ENCODE assay signal across 17 cellular contexts in genomic region chr9:129071526-129072131, GRCh38. TPM values are rescaled to one million over a fixed set of nuclear protein-coding genes. Genes with fewer than 3 reads are reported as not detected.
DNase-seq lines count a peak whose midpoint lies in the region; ATAC-seq and TF ChIP-seq lines count a peak whose summit lies in the region.
"Had no signal": no experiment of that assay in that cellular context is flagged by ENCODE, and none has a peak within 500 bp of the region (broad histone marks: within the 10 kb centered on the region; RNA-seq: fewer than 3 reads in every experiment).

No MANE protein-coding gene starts in this region.

- no peak overlapping the region for H4K8ac ChIP-seq in IMR-90 (ENCODE audit: low read depth in 2 of 2, low read length in 2 of 2)

- TF ChIP-seq CTCF in IMR-90 (conservative IDR thresholded peaks at IDR 0.05; ENCODE audit: low read depth, low read length) (no peak), mucosa of descending colon (IDR thresholded peaks at IDR 0.05) (no peak)

- H2AK9ac ChIP-seq in IMR-90 (replicated peaks; ENCODE audit: low read depth, low read length, poor library complexity) = peak overlapping the region; percentile 28

- no peaks in the 10 kb centered on the region for H3K9me3 Mint-ChIP-seq in activated CD4-positive, alpha-beta T cell treated with anti-CD3 and anti-CD28 coated beads for 36 hours (ENCODE audit: low read depth)
- H3K9me3 Mint-ChIP-seq in activated T-helper 1 cell treated with anti-CD3 and anti-CD28 coated beads, Interleukin-12 subunit alpha, Interleukin-12 subunit beta, Interleukin-2, Interleukin-4 antibody, amounts not matched to agents 30 ng/mL and 10 ng/mL and 1 ng/mL, durations not matched to agents 14 hours and 24 hours and 36 hours = no peaks in the 10 kb centered on the region
- no peaks in the 10 kb centered on the region for H3K9me3 Mint-ChIP-seq in natural killer cell treated with Interleukin-12 subunit alpha and Interleukin-12 subunit beta and Interleukin-15 and Interleukin-18, amount 100 ng/mL, for 72 hours
- H3K9me3 Mint-ChIP-seq: activated naive CD4-positive, alpha-beta T cell treated with anti-CD3 and anti-CD28 coated beads, Interleukin-2, amount 50 U/mL, for 24 hours had no signal

- no peak overlapping the region for H3K27ac ChIP-seq in IMR-90 (ENCODE audit: insufficient read depth, low read length)
- H3K27ac ChIP-seq: A549, lower lobe of right lung, neutrophil, tibial artery had no signal

- H3K18ac ChIP-seq in IMR-90 (ENCODE audit: low read depth, low read length) = no peak overlapping the region

- H3K9me1 ChIP-seq in IMR-90 (ENCODE audit: insufficient read depth, low read length) = 0 out of 2 replicates have a peak, but pooled peaks cover 6% of the 10 kb centered on the region

- POLR2A ChIA-PET in activated CD4-positive, alpha-beta T cell treated with anti-CD3 and anti-CD28 coated beads for 36 hours (lab: Charles Lee) = interaction anchor here (0.9 kb wide), 1 partner anchor 9 kb away, joined by 3 read pairs; no protein-coding TSS in a partner anchor
- POLR2A ChIA-PET in IMR-90 (lab: Charles Lee; ENCODE audit: unreplicated experiment) = no interaction called here

- H3K4me1 Mint-ChIP-seq in activated CD4-positive, alpha-beta T cell treated with anti-CD3 and anti-CD28 coated beads for 36 hours = peaks cover 41% of the 10 kb centered on the region
- H3K4me1 Mint-ChIP-seq in activated T-helper 1 cell treated with anti-CD3 and anti-CD28 coated beads, Interleukin-12 subunit alpha, Interleukin-12 subunit beta, Interleukin-2, Interleukin-4 antibody, amounts not matched to agents 30 ng/mL and 10 ng/mL and 1 ng/mL, durations not matched to agents 14 hours and 24 hours and 36 hours (ENCODE audit: low read depth) = peaks cover 12% of the 10 kb centered on the region
- H3K4me1 Mint-ChIP-seq in natural killer cell treated with Interleukin-12 subunit alpha and Interleukin-12 subunit beta and Interleukin-15 and Interleukin-18, amount 100 ng/mL, for 72 hours (ENCODE audit: low read depth in 2 of 2) = peaks cover 7 to 14% of the 10 kb centered on the region in 2 donors

- no peaks in the 10 kb centered on the region for H3K4me1 ChIP-seq in IMR-90 (ENCODE audit: control insufficient read depth, insufficient read depth, low read length)
- peaks cover 14% of the 10 kb centered on the region for H3K4me1 ChIP-seq in mucosa of descending colon (ENCODE audit: low read depth)
- H3K4me1 ChIP-seq: A549, lower lobe of right lung, tibial artery had no signal

- no peak overlapping the region for H3K14ac ChIP-seq in IMR-90 (replicated peaks; ENCODE audit: low read depth, low read length)

- H4K20me1 ChIP-seq in IMR-90 (ENCODE audit: insufficient read depth, low read length) = no peaks in the 10 kb centered on the region

- no peaks in the 10 kb centered on the region for H3K27me3 Mint-ChIP-seq in activated CD4-positive, alpha-beta T cell treated with anti-CD3 and anti-CD28 coated beads for 36 hours
- H3K27me3 Mint-ChIP-seq in activated T-helper 1 cell treated with anti-CD3 and anti-CD28 coated beads, Interleukin-12 subunit alpha, Interleukin-12 subunit beta, Interleukin-2, Interleukin-4 antibody, amounts not matched to agents 30 ng/mL and 10 ng/mL and 1 ng/mL, durations not matched to agents 14 hours and 24 hours and 36 hours (ENCODE audit: insufficient read depth) = no peaks in the 10 kb centered on the region
- no peaks in the 10 kb centered on the region for H3K27me3 Mint-ChIP-seq in natural killer cell treated with Interleukin-12 subunit alpha and Interleukin-12 subunit beta and Interleukin-15 and Interleukin-18, amount 100 ng/mL, for 72 hours
- H3K27me3 Mint-ChIP-seq: activated naive CD4-positive, alpha-beta T cell treated with anti-CD3 and anti-CD28 coated beads, Interleukin-2, amount 50 U/mL, for 24 hours had no signal

- no peaks in the 10 kb centered on the region for H3K79me1 ChIP-seq in IMR-90 (ENCODE audit: low read depth in 1 of 2, low read length in 2 of 2)

- no TSS peak for BruUV-seq in IMR-90 (replicated peaks; lab: Mats Ljungman, UMichigan)

- no peak overlapping the region for H3K4me3 Mint-ChIP-seq in activated CD4-positive, alpha-beta T cell treated with anti-CD3 and anti-CD28 coated beads for 36 hours
- H3K4me3 Mint-ChIP-seq in activated T-helper 1 cell treated with anti-CD3 and anti-CD28 coated beads, Interleukin-12 subunit alpha, Interleukin-12 subunit beta, Interleukin-2, Interleukin-4 antibody, amounts not matched to agents 30 ng/mL and 10 ng/mL and 1 ng/mL, durations not matched to agents 14 hours and 24 hours and 36 hours = no peak overlapping the region
- no peak overlapping the region for H3K4me3 Mint-ChIP-seq in natural killer cell treated with Interleukin-12 subunit alpha and Interleukin-12 subunit beta and Interleukin-15 and Interleukin-18, amount 100 ng/mL, for 72 hours
- H3K4me3 Mint-ChIP-seq: activated naive CD4-positive, alpha-beta T cell treated with anti-CD3 and anti-CD28 coated beads, Interleukin-2, amount 50 U/mL, for 24 hours had no signal

- no peak overlapping the region for H4K5ac ChIP-seq in IMR-90 (ENCODE audit: low read depth, low read length)

- no peak overlapping the region for H2BK15ac ChIP-seq in IMR-90 (ENCODE audit: low read depth, low read length)

- no peak overlapping the region for H2AK5ac ChIP-seq in IMR-90 (ENCODE audit: low read depth, low read length)

- H3K56ac ChIP-seq in IMR-90 (ENCODE audit: extremely low read depth, insufficient read depth, low read length) = no peak overlapping the region

- H3K23ac ChIP-seq in IMR-90 (ENCODE audit: low read depth, low read length) = no peak overlapping the region

- TF ChIP-seq RAD21 in IMR-90 (IDR thresholded peaks at IDR 0.05; ENCODE audit: low read length) = no peak

- H2BK120ac ChIP-seq in IMR-90 (ENCODE audit: low read depth, low read length) = no peak overlapping the region

- H3K9me3 ChIP-seq in IMR-90 (ENCODE audit: control insufficient read depth, insufficient read depth, low read length) = no peaks in the 10 kb centered on the region
- no peaks in the 10 kb centered on the region for H3K9me3 ChIP-seq in mucosa of descending colon
- H3K9me3 ChIP-seq: A549, heart right ventricle, lower lobe of right lung, neutrophil, tibial artery had no signal

- H2BK20ac ChIP-seq in IMR-90 (ENCODE audit: low read depth, low read length) = no peak overlapping the region

- H3K27ac Mint-ChIP-seq in activated CD4-positive, alpha-beta T cell treated with anti-CD3 and anti-CD28 coated beads for 36 hours = no peak overlapping the region
- H3K27ac Mint-ChIP-seq in activated T-helper 1 cell treated with anti-CD3 and anti-CD28 coated beads, Interleukin-12 subunit alpha, Interleukin-12 subunit beta, Interleukin-2, Interleukin-4 antibody, amounts not matched to agents 30 ng/mL and 10 ng/mL and 1 ng/mL, durations not matched to agents 14 hours and 24 hours and 36 hours = no peak overlapping the region
- H3K27ac Mint-ChIP-seq in natural killer cell treated with Interleukin-12 subunit alpha and Interleukin-12 subunit beta and Interleukin-15 and Interleukin-18, amount 100 ng/mL, for 72 hours = no peak overlapping the region
- H3K27ac Mint-ChIP-seq: activated naive CD4-positive, alpha-beta T cell treated with anti-CD3 and anti-CD28 coated beads, Interleukin-2, amount 50 U/mL, for 24 hours had no signal

- no peak overlapping the region for H4K91ac ChIP-seq in IMR-90 (ENCODE audit: insufficient read depth, low read depth, low read length)

- no peaks in the 10 kb centered on the region for H3K27me3 ChIP-seq in IMR-90 (ENCODE audit: control insufficient read depth, insufficient read depth, low read length)
- H3K27me3 ChIP-seq: heart right ventricle, neutrophil, tibial artery had no signal

- peak; percentile 40 for DNase-seq in activated CD4-positive, alpha-beta T cell treated with anti-CD3 and anti-CD28 coated beads for 36 hours
- DNase-seq in activated CD4-positive, alpha-beta T cell treated with anti-CD3 and anti-CD28 coated beads, Interleukin-2, amount 50 U/mL, for 4 hours = no peak
- no peak for DNase-seq in IMR-90
- DNase-seq in activated T-helper 1 cell treated with anti-CD3 and anti-CD28 coated beads, Interleukin-12 subunit alpha, Interleukin-12 subunit beta, Interleukin-2, Interleukin-4 antibody, amounts not matched to agents 30 ng/mL and 10 ng/mL and 1 ng/mL, durations not matched to agents 14 hours and 24 hours and 36 hours (ENCODE audit: low spot score) = peak; percentile 14
- peak in 2 of 3 donors; percentile 38 to 39 for DNase-seq in mucosa of descending colon
- DNase-seq in natural killer cell treated with Interleukin-12 subunit alpha and Interleukin-12 subunit beta and Interleukin-15 and Interleukin-18, amount 100 ng/mL, for 72 hours (ENCODE audit: low spot score) = no peak
- no peak for DNase-seq in NCI-H146 (lab: John Stamatoyannopoulos, UW)
- DNase-seq: activated CD4-positive, alpha-beta T cell treated with anti-CD3 and anti-CD28 coated beads, Interleukin-2, amount 50 U/mL, for 1 hour; heart right ventricle; lower lobe of right lung; tibial artery had no signal

- 37% methylated on average over 3 of the region's 10 CpGs; no CpG with 5 or more reads in 1 of the 2 experiments for WGBS in IMR-90 (ENCODE audit: extremely low coverage in 2 of 2, insufficient read length in 1 of 2), 2 experiments

- TF ChIP-seq POLR2A in IMR-90 (IDR thresholded peaks at IDR 0.05; ENCODE audit: low read depth, low read length) = no peak

- peaks cover 14% of the 10 kb centered on the region; the same call in 1 of the 2 replicates for H3K36me3 ChIP-seq in IMR-90 (ENCODE audit: control insufficient read depth, insufficient read depth, low read length)
- H3K36me3 ChIP-seq in mucosa of descending colon (ENCODE audit: low read depth) = no peaks in the 10 kb centered on the region

- dilution Hi-C loops in IMR-90 (cut with HindIII; ENCODE audit: low sequenced_read_pairs, unreplicated experiment) = no loop called here

- no peak overlapping the region for H3K9ac ChIP-seq in IMR-90 (ENCODE audit: low read depth, low read length)

- no peak overlapping the region for H2BK5ac ChIP-seq in IMR-90 (ENCODE audit: low read depth, low read length, poor library complexity, severe bottlenecking)

- no peak overlapping the region for H3K4me3 ChIP-seq in IMR-90 (ENCODE audit: insufficient read depth, low read depth, low read length)
- no peak overlapping the region for H3K4me3 ChIP-seq in mucosa of descending colon
- H3K4me3 ChIP-seq: A549, heart right ventricle, lower lobe of right lung, skin epidermis, tibial artery had no signal

- peaks cover 10% of the 10 kb centered on the region for H3K36me3 Mint-ChIP-seq in activated CD4-positive, alpha-beta T cell treated with anti-CD3 and anti-CD28 coated beads for 36 hours (ENCODE audit: low read depth)
- H3K36me3 Mint-ChIP-seq in activated T-helper 1 cell treated with anti-CD3 and anti-CD28 coated beads, Interleukin-12 subunit alpha, Interleukin-12 subunit beta, Interleukin-2, Interleukin-4 antibody, amounts not matched to agents 30 ng/mL and 10 ng/mL and 1 ng/mL, durations not matched to agents 14 hours and 24 hours and 36 hours (ENCODE audit: low read depth) = peaks cover 2% of the 10 kb centered on the region
- no peaks in the 10 kb centered on the region for H3K36me3 Mint-ChIP-seq in natural killer cell treated with Interleukin-12 subunit alpha and Interleukin-12 subunit beta and Interleukin-15 and Interleukin-18, amount 100 ng/mL, for 72 hours
- H3K36me3 Mint-ChIP-seq: activated naive CD4-positive, alpha-beta T cell treated with anti-CD3 and anti-CD28 coated beads, Interleukin-2, amount 50 U/mL, for 24 hours had no signal

- intact Hi-C loops in activated CD4-positive, alpha-beta T cell treated with anti-CD3 and anti-CD28 coated beads for 36 hours (cut with DNase I, micrococcal nuclease) = no loop called here
- intact Hi-C loops in IMR-90 (cut with micrococcal nuclease) = no loop called here
- intact Hi-C loops in activated T-helper 1 cell treated with anti-CD3 and anti-CD28 coated beads, Interleukin-12 subunit alpha, Interleukin-12 subunit beta, Interleukin-2, Interleukin-4 antibody, amounts not matched to agents 30 ng/mL and 10 ng/mL and 1 ng/mL, durations not matched to agents 14 hours and 24 hours and 36 hours (cut with micrococcal nuclease) = no loop called here
- intact Hi-C loops in mucosa of descending colon (cut with DNase I, micrococcal nuclease) = no loop called here

- no peak overlapping the region for H2AFZ ChIP-seq in IMR-90 (replicated peaks; ENCODE audit: low read length, poor library complexity)

- H3K4ac ChIP-seq in IMR-90 (ENCODE audit: low read depth, low read length) = no peak overlapping the region

- CTCF ChIA-PET in activated CD4-positive, alpha-beta T cell treated with anti-CD3 and anti-CD28 coated beads for 36 hours (lab: Charles Lee) = no interaction called here
- CTCF ChIA-PET in IMR-90 (lab: Yijun Ruan, JAX) = no interaction called here

- no peak overlapping the region for H3K4me2 ChIP-seq in IMR-90 (ENCODE audit: low read depth, low read length)
- H3K4me2 ChIP-seq: A549 had no signal

- no peak for ATAC-seq in activated CD4-positive, alpha-beta T cell treated with anti-CD3 and anti-CD28 coated beads for 36 hours
- ATAC-seq in IMR-90 (ENCODE audit: low read depth) (no peak; the same call in 1 of the 2 replicates), mucosa of descending colon (no peak), HG02870 (IDR thresholded peaks at IDR 0.05; ENCODE audit: unreplicated experiment) (no peak)
- no peak for ATAC-seq in natural killer cell treated with Interleukin-12 subunit alpha and Interleukin-12 subunit beta and Interleukin-15 and Interleukin-18, amount 100 ng/mL, for 72 hours
- ATAC-seq: esophagus mucosa, heart right ventricle, lower lobe of right lung had no signal

- in situ Hi-C loops in IMR-90 (cut with MboI; ENCODE audit: low sequenced_read_pairs) = no loop called here

RNA-seq across cellular contexts. Expression of gene DOLPP1, which starts 9.3 kb away (rescaled TPM):
- total RNA-seq in activated CD4-positive, alpha-beta T cell treated with anti-CD3 and anti-CD28 coated beads for 36 hours = 10 to 100 TPM; 15.1 to 16.4 TPM
- total RNA-seq in IMR-90 (2012; rRNA removed) (6.7 and 7.0 TPM in 2 replicates), mucosa of descending colon (10 to 100 TPM; 27.6 to 59.7 (median 48.3) TPM)
- 16.5 and 17.1 TPM in 2 replicates for polyA plus RNA-seq in IMR-90 (2012; rRNA removed)
- 15.2 and 19.2 TPM in 2 replicates for polyA plus RNA-seq in IMR-90 (2012; cell fraction: cytosol; rRNA removed)
- 8.7 and 13.8 TPM in 2 replicates for polyA plus RNA-seq in IMR-90 (2012; cell fraction: nucleus; rRNA removed; ENCODE audit: low replicate concordance)
- 28.4 and 30.2 TPM in 2 replicates for total RNA-seq in activated T-helper 1 cell treated with anti-CD3 and anti-CD28 coated beads, Interleukin-12 subunit alpha, Interleukin-12 subunit beta, Interleukin-2, Interleukin-4 antibody, amounts not matched to agents 30 ng/mL and 10 ng/mL and 1 ng/mL, durations not matched to agents 14 hours and 24 hours and 36 hours
- total RNA-seq in natural killer cell treated with Interleukin-12 subunit alpha and Interleukin-12 subunit beta and Interleukin-15 and Interleukin-18, amount 100 ng/mL, for 72 hours = 10 to 100 TPM; 18.6 to 24.1 TPM

RNA-seq across cellular contexts. Expression of gene MIGA2, which starts 35.2 kb away (rescaled TPM):
- 10 to 100 TPM; 15.7 to 25.8 TPM for total RNA-seq in activated CD4-positive, alpha-beta T cell treated with anti-CD3 and anti-CD28 coated beads for 36 hours
- total RNA-seq in IMR-90 (2012; rRNA removed) (9.7 and 12.5 TPM in 2 replicates), mucosa of descending colon (10 to 100 TPM; 56.2 to 89.4 (median 57.1) TPM)
- 25.3 and 25.9 TPM in 2 replicates for polyA plus RNA-seq in IMR-90 (2012; rRNA removed)
- polyA plus RNA-seq in IMR-90 (2012; cell fraction: cytosol; rRNA removed) = 22.2 and 23.0 TPM in 2 replicates
- 87.9 and 243 TPM in 2 replicates for polyA plus RNA-seq in IMR-90 (2012; cell fraction: nucleus; rRNA removed; ENCODE audit: low replicate concordance)
- 43.4 and 43.8 TPM in 2 replicates for total RNA-seq in activated T-helper 1 cell treated with anti-CD3 and anti-CD28 coated beads, Interleukin-12 subunit alpha, Interleukin-12 subunit beta, Interleukin-2, Interleukin-4 antibody, amounts not matched to agents 30 ng/mL and 10 ng/mL and 1 ng/mL, durations not matched to agents 14 hours and 24 hours and 36 hours
- 10 to 100 TPM; 42.4 to 82.6 TPM for total RNA-seq in natural killer cell treated with Interleukin-12 subunit alpha and Interleukin-12 subunit beta and Interleukin-15 and Interleukin-18, amount 100 ng/mL, for 72 hours

RNA-seq across cellular contexts. Expression of gene CRAT, which starts 39.0 kb away (rescaled TPM):
- 10 to 100 TPM; 13.2 to 18.9 TPM for total RNA-seq in activated CD4-positive, alpha-beta T cell treated with anti-CD3 and anti-CD28 coated beads for 36 hours
- total RNA-seq in IMR-90 (2012; rRNA removed) = 18.8 and 19.7 TPM in 2 replicates
- 41.6 and 44.2 TPM in 2 replicates for polyA plus RNA-seq in IMR-90 (2012; rRNA removed)
- 27.4 and 55.2 TPM in 2 replicates for polyA plus RNA-seq in IMR-90 (2012; cell fraction: cytosol; rRNA removed)
- 55.4 and 116 TPM in 2 replicates for polyA plus RNA-seq in IMR-90 (2012; cell fraction: nucleus; rRNA removed; ENCODE audit: low replicate concordance)
- total RNA-seq in activated T-helper 1 cell treated with anti-CD3 and anti-CD28 coated beads, Interleukin-12 subunit alpha, Interleukin-12 subunit beta, Interleukin-2, Interleukin-4 antibody, amounts not matched to agents 30 ng/mL and 10 ng/mL and 1 ng/mL, durations not matched to agents 14 hours and 24 hours and 36 hours = 9.9 and 10.0 TPM in 2 replicates
- 10 to 100 TPM; 62.0 to 86.5 (median 71.2) TPM for total RNA-seq in mucosa of descending colon
- 10 to 100 TPM; 11.9 to 12.7 TPM for total RNA-seq in natural killer cell treated with Interleukin-12 subunit alpha and Interleukin-12 subunit beta and Interleukin-15 and Interleukin-18, amount 100 ng/mL, for 72 hours

RNA-seq across cellular contexts. Expression of gene PTPA, which starts 39.6 kb away (rescaled TPM):
- 10 to 100 TPM; 71.9 to 88.0 TPM for total RNA-seq in activated CD4-positive, alpha-beta T cell treated with anti-CD3 and anti-CD28 coated beads for 36 hours
- total RNA-seq in IMR-90 (2012; rRNA removed) = 93.6 and 124 TPM in 2 replicates
- 141 and 149 TPM in 2 replicates for polyA plus RNA-seq in IMR-90 (2012; rRNA removed)
- polyA plus RNA-seq in IMR-90 (2012; cell fraction: cytosol; rRNA removed) = 88.4 and 129 TPM in 2 replicates
- 78.9 and 134 TPM in 2 replicates for polyA plus RNA-seq in IMR-90 (2012; cell fraction: nucleus; rRNA removed; ENCODE audit: low replicate concordance)
- total RNA-seq in activated T-helper 1 cell treated with anti-CD3 and anti-CD28 coated beads, Interleukin-12 subunit alpha, Interleukin-12 subunit beta, Interleukin-2, Interleukin-4 antibody, amounts not matched to agents 30 ng/mL and 10 ng/mL and 1 ng/mL, durations not matched to agents 14 hours and 24 hours and 36 hours = 105 and 114 TPM in 2 replicates
- total RNA-seq in mucosa of descending colon = 100 to 1,000 TPM in 2 of 3 donors, 10 to 100 TPM in 1; 95.3 to 109 (median 109) TPM
- 100 to 1,000 TPM in 1 of 2 donors, 10 to 100 TPM in 1; 75.7 to 133 TPM for total RNA-seq in natural killer cell treated with Interleukin-12 subunit alpha and Interleukin-12 subunit beta and Interleukin-15 and Interleukin-18, amount 100 ng/mL, for 72 hours

RNA-seq across cellular contexts. Expression of gene SH3GLB2, which starts 43.5 kb away (rescaled TPM):
- 10 to 100 TPM; 49.1 to 53.7 TPM for total RNA-seq in activated CD4-positive, alpha-beta T cell treated with anti-CD3 and anti-CD28 coated beads for 36 hours
- total RNA-seq in IMR-90 (2012; rRNA removed) (26.4 and 36.4 TPM in 2 replicates), mucosa of descending colon (100 to 1,000 TPM; 107 to 158 (median 128) TPM)
- polyA plus RNA-seq in IMR-90 (2012; rRNA removed) = 68.4 and 72.1 TPM in 2 replicates
- 29.3 and 50.5 TPM in 2 replicates for polyA plus RNA-seq in IMR-90 (2012; cell fraction: cytosol; rRNA removed)
- polyA plus RNA-seq in IMR-90 (2012; cell fraction: nucleus; rRNA removed; ENCODE audit: low replicate concordance) = 357 and 697 TPM in 2 replicates
- 71.1 and 74.8 TPM in 2 replicates for total RNA-seq in activated T-helper 1 cell treated with anti-CD3 and anti-CD28 coated beads, Interleukin-12 subunit alpha, Interleukin-12 subunit beta, Interleukin-2, Interleukin-4 antibody, amounts not matched to agents 30 ng/mL and 10 ng/mL and 1 ng/mL, durations not matched to agents 14 hours and 24 hours and 36 hours
- total RNA-seq in natural killer cell treated with Interleukin-12 subunit alpha and Interleukin-12 subunit beta and Interleukin-15 and Interleukin-18, amount 100 ng/mL, for 72 hours = 10 to 100 TPM; 57.8 to 99.0 TPM

Comparison
In these comparisons a context has a peak if more than half of its experiments do, and no peak if none do; other contexts are left out.
1. DNase-seq: peak in activated CD4-positive, alpha-beta T cell treated with anti-CD3 and anti-CD28 coated beads for 36 hours (single experiment), activated T-helper 1 cell treated with anti-CD3 and anti-CD28 coated beads, Interleukin-12 subunit alpha, Interleukin-12 subunit beta, Interleukin-2, Interleukin-4 antibody, amounts not matched to agents 30 ng/mL and 10 ng/mL and 1 ng/mL, durations not matched to agents 14 hours and 24 hours and 36 hours (single experiment) and mucosa of descending colon (2 of 3); none in activated CD4-positive, alpha-beta T cell treated with anti-CD3 and anti-CD28 coated beads, Interleukin-2, amount 50 U/mL, for 4 hours (0 of 2), IMR-90 (single experiment), natural killer cell treated with Interleukin-12 subunit alpha and Interleukin-12 subunit beta and Interleukin-15 and Interleukin-18, amount 100 ng/mL, for 72 hours (single experiment) and NCI-H146 (single experiment).